Comparison of ENCODE assay signal across 22 cellular contexts in genomic region chr5:146902471-146902870, GRCh38. TPM values are rescaled to one million over a fixed set of nuclear protein-coding genes. Genes with fewer than 3 reads are reported as not detected.
"Had no signal": no experiment of that assay in that cellular context is flagged by ENCODE, and none has a peak within 500 bp of the region (broad histone marks: within the 10 kb centered on the region; RNA-seq: fewer than 3 reads in every experiment).

No MANE protein-coding gene starts in this region.

- H3K27me3 ChIP-seq: MG63, SJSA1 had no signal

- H3K9me3 ChIP-seq: SJSA1, SK-N-SH had no signal

- H3K36me3 ChIP-seq: MG63, SJSA1 had no signal

- H3K9ac ChIP-seq: SK-N-SH had no signal

- FAIRE-seq: HepG2, RCC 7860 had no signal

- ATAC-seq: HepG2, T-cell had no signal

- H3K4me3 ChIP-seq: MG63, SJSA1 had no signal

- H3K27ac ChIP-seq: SJSA1 had no signal

- H3K4me2 ChIP-seq: SK-N-SH had no signal

- H3K4me1 ChIP-seq: SJSA1 had no signal

- DNase-seq: IMR-90, Karpas-422, KG1, MG63, NCI-H1092, NCI-H1105 treated with DMSO at 0.1 percent for 48 hours, NCI-H1417 treated with DMSO at 0.1 percent for 48 hours, NCI-H146, NCI-H1694 treated with DMSO at 0.1 percent for 48 hours, NCI-H1930, NCI-H2081, NCI-H2107, NCI-H2227 treated with DMSO at 0.1 percent for 48 hours, Right ventricle myocardium superior, RPMI8226, SIG-M5, SK-N-SH, SW 1271, T-cell had no signal

RNA-seq across cellular contexts. Expression of gene PPP2R2B, which starts 23.9 kb away (rescaled TPM):
- polyA plus RNA-seq: HepG2, IMR-90 had no signal
